10 cellular contexts compared by ENCODE assay signal in genomic region chr7:73124126-73124525, GRCh38. TPM values are rescaled to one million over a fixed set of nuclear protein-coding genes. Genes with fewer than 3 reads are reported as not detected.
"Had no signal": no experiment of that assay in that cellular context is flagged by ENCODE, and none has a peak within 500 bp of the region (broad histone marks: within the 10 kb centered on the region; RNA-seq: fewer than 3 reads in every experiment).

No MANE protein-coding gene starts in this region.

RNA-seq across cellular contexts. Expression of gene SPDYE9, which starts 38.3 kb away (rescaled TPM):
- total RNA-seq: activated T-helper 1 cell treated with anti-CD3 and anti-CD28 coated beads, Interleukin-12 subunit alpha, Interleukin-12 subunit beta, Interleukin-2, Interleukin-4 antibody, amounts not matched to agents 30 ng/mL and 10 ng/mL and 1 ng/mL, durations not matched to agents 14 hours and 24 hours and 36 hours; cardiac muscle cell; dermis blood vessel endothelial cell; fibroblast of villous mesenchyme; liver; mucosa of gallbladder; naive thymus-derived CD8-positive, alpha-beta T cell; spleen; urinary bladder had no signal
- polyA plus RNA-seq: keratinocyte, spleen, urinary bladder had no signal
